ENCODE assay signal across 14 cellular contexts in the genomic region with DNA sequence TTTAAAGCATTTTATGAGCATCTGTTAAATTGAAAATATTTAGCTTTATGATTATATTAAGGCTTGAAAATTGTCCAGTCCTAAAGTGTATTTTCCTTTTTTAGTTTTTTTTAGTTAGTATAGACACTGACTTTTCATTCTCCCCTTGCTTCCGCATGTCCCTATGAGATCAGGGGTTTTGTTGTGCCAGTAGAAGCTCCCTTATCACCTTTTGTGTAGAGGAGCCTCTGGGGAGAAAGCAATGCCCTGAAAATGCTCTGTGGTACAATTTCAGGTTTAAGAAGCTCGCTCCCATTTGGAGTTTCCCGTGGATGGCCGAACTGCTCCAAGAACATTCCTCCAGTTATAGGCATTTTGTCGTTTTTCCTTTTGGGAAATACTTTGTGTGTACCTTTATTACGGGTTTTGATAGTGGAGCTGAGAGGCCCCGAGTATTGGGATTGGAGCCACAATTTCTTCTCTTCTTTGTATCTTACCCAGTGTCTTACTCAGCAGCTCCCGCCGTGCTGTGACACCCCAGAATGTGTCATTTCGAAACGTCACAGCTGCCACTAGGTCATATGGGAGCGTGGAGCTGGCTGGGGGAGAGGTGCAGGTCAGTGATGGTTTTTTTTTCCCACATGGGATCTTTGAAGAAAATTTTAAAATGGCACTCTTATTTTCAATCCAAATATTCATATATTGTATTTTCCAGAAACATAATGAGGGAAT. TPM values are rescaled to one million over a fixed set of nuclear protein-coding genes. Genes with fewer than 3 reads are reported as not detected.
DNase-seq lines count a peak whose midpoint lies in the region; TF ChIP-seq lines count a peak whose summit lies in the region.
"Had no signal": no experiment of that assay in that cellular context is flagged by ENCODE, and none has a peak within 500 bp of the region (broad histone marks: within the 10 kb centered on the region; RNA-seq: fewer than 3 reads in every experiment).

No MANE protein-coding gene starts in this region.

- H2AFZ ChIP-seq in smooth muscle cell (ENCODE audit: low read depth) = no peak overlapping the region

- H3K27ac ChIP-seq in layer of hippocampus (ENCODE audit: low read depth, low read length) = peak overlapping the region; percentile 16
- H3K27ac ChIP-seq in smooth muscle cell (ENCODE audit: low read depth) = peak overlapping the region; percentile 94

- no peaks in the 10 kb centered on the region for H3K9me3 ChIP-seq in smooth muscle cell (replicated peaks; ENCODE audit: low read depth)
- H3K9me3 ChIP-seq: adrenal gland had no signal

- no peaks in the 10 kb centered on the region for H3K36me3 ChIP-seq in smooth muscle cell (ENCODE audit: low read depth)

- peaks cover 15% of the 10 kb centered on the region for H3K79me2 ChIP-seq in smooth muscle cell (ENCODE audit: low read depth)

- DNase-seq in HFFc6 (no peak), choroid plexus epithelial cell (ENCODE audit: low read depth) (peak; percentile 47), smooth muscle cell (lab: John Stamatoyannopoulos, UW; ENCODE audit: unreplicated experiment) (no peak), NCI-H2227 treated with DMSO at 0.1 percent for 48 hours (lab: John Stamatoyannopoulos, UW) (no peak), kidney glomerular epithelial cell (lab: John Stamatoyannopoulos, UW) (no peak), HUDEP-2 (lab: John Stamatoyannopoulos, UW; ENCODE audit: unreplicated experiment in 76 of 76) (no peak), amygdala (lab: John Stamatoyannopoulos, UW) (no peak)
- DNase-seq: activated T-cell treated with anti-CD3 and anti-CD28 coated beads, Interleukin-2, amount 50 U/mL, for 4 hours; effector CD4-positive, alpha-beta T cell; MV-4-11; NCI-H2171; occipital lobe had no signal

- H3K4me3 ChIP-seq in choroid plexus epithelial cell (ENCODE audit: low read depth, low read length) = no peak overlapping the region
- H3K4me3 ChIP-seq in smooth muscle cell = no peak overlapping the region
- H3K4me3 ChIP-seq: adrenal gland had no signal

- H3K4me1 Mint-ChIP-seq in HFFc6 (ENCODE audit: low read depth) = peaks cover 51% of the 10 kb centered on the region

- H3K27me3 ChIP-seq in layer of hippocampus (ENCODE audit: control insufficient read depth, insufficient read depth, low read length) (no peaks in the 10 kb centered on the region), smooth muscle cell (ENCODE audit: low read depth) (no peaks in the 10 kb centered on the region)
- H3K27me3 ChIP-seq: adrenal gland had no signal

- 67% methylated on average over 12 of the region's 12 CpGs for WGBS in smooth muscle cell (ENCODE audit: low lambda C conversion rate)

- H3K4me1 ChIP-seq in smooth muscle cell (ENCODE audit: low read depth) = peaks cover 24% of the 10 kb centered on the region

- H4K20me1 ChIP-seq in smooth muscle cell (ENCODE audit: low read depth) = peaks cover 3% of the 10 kb centered on the region

- peak overlapping the region; percentile 62 for H3K4me2 ChIP-seq in smooth muscle cell

- H3K36me3 Mint-ChIP-seq in HFFc6 (ENCODE audit: low read depth) = peaks cover 58% of the 10 kb centered on the region

- peaks cover 25% of the 10 kb centered on the region for H3F3A ChIP-seq in smooth muscle cell (ENCODE audit: low read depth)

- no peak overlapping the region for H3K4me3 Mint-ChIP-seq in HFFc6
- H3K4me3 Mint-ChIP-seq: activated T-cell treated with anti-CD3 and anti-CD28 coated beads, Interleukin-2, amount 50 U/mL, for 4 hours had no signal

- H3K9ac ChIP-seq in smooth muscle cell (ENCODE audit: low read depth) = peak overlapping the region; percentile 83

- no peaks in the 10 kb centered on the region for H3K9me3 Mint-ChIP-seq in HFFc6

- H3K27ac Mint-ChIP-seq in HFFc6 = peak overlapping the region; percentile 94

- H3K27me3 Mint-ChIP-seq in HFFc6 (ENCODE audit: insufficient read depth) = no peaks in the 10 kb centered on the region

- TF ChIP-seq CTCF in HFFc6 (IDR thresholded peaks at IDR 0.05) (no peak), choroid plexus epithelial cell (conservative IDR thresholded peaks at IDR 0.05; ENCODE audit: low read depth, low read length) (no peak), smooth muscle cell (IDR thresholded peaks at IDR 0.05; ENCODE audit: borderline replicate concordance, insufficient read depth, poor library complexity, severe bottlenecking) (no peak)

RNA-seq across cellular contexts. Expression of gene RPRD1B, which starts 49.9 kb away (rescaled TPM):
- total RNA-seq in HFFc6 (2021; fragmentation: NEBNext Ultra II Directional; extraction: Animal tissue kit (Norgen Biotek cat#: 25700)) = 10 to 100 TPM; 15.9 to 20.2 (median 19.2) TPM
- total RNA-seq in smooth muscle cell = 40.2 and 59.1 TPM in 2 replicates
- 13.5 and 19.6 TPM in 2 replicates for polyA plus RNA-seq in smooth muscle cell

RNA-seq across cellular contexts. Expression of gene TTI1, which starts 50.2 kb away (rescaled TPM):
- total RNA-seq in HFFc6 (2021; fragmentation: NEBNext Ultra II Directional; extraction: Animal tissue kit (Norgen Biotek cat#: 25700)) = 10 to 100 TPM; 11.8 to 17.9 (median 14.1) TPM
- 17.0 and 20.4 TPM in 2 replicates for total RNA-seq in smooth muscle cell
- polyA plus RNA-seq in smooth muscle cell = 14.2 and 20.0 TPM in 2 replicates
